Comparison of ENCODE assay signal across 18 cellular contexts in the genomic region with DNA sequence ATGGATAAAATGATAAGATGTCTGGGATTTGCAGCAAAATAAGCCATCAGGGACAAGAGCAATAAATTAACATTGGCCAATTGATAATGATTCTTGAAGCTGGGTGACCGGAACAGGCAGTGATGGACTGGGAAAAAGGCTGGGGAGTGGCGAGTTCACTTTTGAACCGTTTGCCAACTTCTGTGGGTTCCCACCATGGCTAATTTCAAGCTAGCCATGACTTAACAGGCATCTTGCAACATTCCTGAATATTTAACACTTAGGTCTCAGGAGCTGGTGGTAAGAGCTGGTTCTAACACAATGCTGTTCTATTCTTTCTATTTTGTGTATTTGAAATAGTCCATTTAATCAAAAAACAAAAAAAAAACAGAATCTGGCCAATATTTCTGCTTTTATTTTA.
"Had no signal": no experiment of that assay in that cellular context is flagged by ENCODE, and none has a peak within 500 bp of the region (broad histone marks: within the 10 kb centered on the region; RNA-seq: fewer than 3 reads in every experiment).

No MANE protein-coding gene starts in this region.

- H3K36me3 ChIP-seq: breast epithelium, gastrocnemius medialis, neutrophil, ovary, prostate gland, right atrium auricular region, stomach, suprapubic skin, tibial nerve had no signal

- ATAC-seq: effector memory CD8-positive, alpha-beta T cell; gastrocnemius medialis had no signal

- H3K27me3 ChIP-seq: breast epithelium, neutrophil, ovary, right atrium auricular region, stomach, suprapubic skin, tibial nerve had no signal

- H3K9me3 ChIP-seq: breast epithelium, gastrocnemius medialis, neutrophil, ovary, prostate gland, right atrium auricular region, stomach, suprapubic skin, tibial nerve had no signal

- H3K4me1 ChIP-seq: breast epithelium, gastrocnemius medialis, prostate gland, right atrium auricular region had no signal

- H3K4me3 ChIP-seq: breast epithelium, dorsolateral prefrontal cortex, gastrocnemius medialis, ovary, prostate gland, right atrium auricular region, stomach, suprapubic skin, tibial nerve had no signal

- DNase-seq: activated CD4-positive, alpha-beta T cell treated with anti-CD3 and anti-CD28 coated beads for 4 hours; activated CD4-positive, CD25-positive, alpha-beta regulatory T cell; activated effector memory CD4-positive, alpha-beta T cell treated with anti-CD3 and anti-CD28 coated beads, Interleukin-2, amount 50 U/mL, for 16 hours; activated naive CD4-positive, alpha-beta T cell treated with anti-CD3 and anti-CD28 coated beads, Interleukin-2, amount 10 ng/mL, durations not matched to agents 7 days and 5 days; dorsolateral prefrontal cortex; effector memory CD8-positive, alpha-beta T cell; gastrocnemius medialis; hippocampal formation; ovary; stimulated activated CD4-positive, alpha-beta T cell treated with anti-CD3 and anti-CD28 coated beads, Interleukin-12 subunit alpha, Interleukin-12 subunit beta, amount 100 ng/mL, for 4 hours; stomach; T1000 had no signal

- H3K27ac ChIP-seq: breast epithelium, dorsolateral prefrontal cortex, gastrocnemius medialis, neutrophil, ovary, prostate gland, right atrium auricular region, stomach, suprapubic skin had no signal
